ENCODE assay signal across 8 cellular contexts in genomic region chr9:131275332-131276106, GRCh38. TPM values are rescaled to one million over a fixed set of nuclear protein-coding genes. Genes with fewer than 3 reads are reported as not detected.
A peak's percentile ranks its signal among the peaks of the same experiment; 100 is the strongest.
DNase-seq lines count a peak whose midpoint lies in the region; ATAC-seq, FAIRE-seq and TF ChIP-seq lines count a peak whose summit lies in the region.

No MANE protein-coding gene starts in this region.

- no peak overlapping the region for H2BK5ac ChIP-seq in trophoblast cell (ENCODE audit: low read depth, low read length, poor library complexity)

- H3K9me3 ChIP-seq in trophoblast cell (ENCODE audit: insufficient read depth, low read depth, low read length), result no peaks in the 10 kb centered on the region

- no peak overlapping the region for H3K4ac ChIP-seq in trophoblast cell (ENCODE audit: low read depth, low read length)

- no peak overlapping the region for H2AK5ac ChIP-seq in trophoblast cell (ENCODE audit: low read length)

- DNase-seq in NOMO-1 treated with DMSO at 0.1 percent for 48 hours (lab: John Stamatoyannopoulos, UW; ENCODE audit: unreplicated experiment) (peak; percentile 59), trophoblast cell (peak; percentile 67 to 76), HTR-8/SVneo (ENCODE audit: insufficient read length, low spot score) (no peak), NCI-H2171 treated with DMSO at 0.1 percent for 48 hours (lab: John Stamatoyannopoulos, UW) (no peak)
- no peak for DNase-seq in effector memory CD8-positive, alpha-beta T cell

- H3K27me3 ChIP-seq in trophoblast cell (ENCODE audit: insufficient read depth, low read length), result peaks cover 17% of the 10 kb centered on the region

- FAIRE-seq in HTR-8/SVneo (lab: Jason Lieb, UNC), result no peak

- peak overlapping the region; percentile 97 for H3K4me3 Mint-ChIP-seq in effector memory CD8-positive, alpha-beta T cell

- no CpG with 5 or more reads among the region's 30 CpGs for WGBS in trophoblast cell (ENCODE audit: extremely low coverage, insufficient coverage, insufficient read length)

- H3K4me1 ChIP-seq in trophoblast cell (ENCODE audit: control insufficient read depth in 1 of 2, insufficient read depth in 2 of 2, low read length in 2 of 2), result peaks cover 2 to 4% of the 10 kb centered on the region in 2 experiments

- no peak for ATAC-seq in effector memory CD8-positive, alpha-beta T cell (replicated peaks)
- ATAC-seq in HG03432 (IDR thresholded peaks at IDR 0.05; ENCODE audit: unreplicated experiment), result no peak
- ATAC-seq in HG03280 (IDR thresholded peaks at IDR 0.05; ENCODE audit: unreplicated experiment), result no peak

- no peak overlapping the region for H4K8ac ChIP-seq in trophoblast cell (ENCODE audit: low read depth, low read length)

- no peak overlapping the region for H3K9ac ChIP-seq in trophoblast cell (ENCODE audit: low read length)

- no peak overlapping the region for H4K91ac ChIP-seq in trophoblast cell (ENCODE audit: low read depth, low read length)

- H3K4me1 Mint-ChIP-seq in effector memory CD8-positive, alpha-beta T cell (ENCODE audit: low read depth in 2 of 2), result peaks cover 45 to 49% of the 10 kb centered on the region in 2 donors

- H3K27ac ChIP-seq in trophoblast cell (ENCODE audit: low read depth, low read length), result no peak overlapping the region

- no peak overlapping the region for H3K23ac ChIP-seq in trophoblast cell (ENCODE audit: low read length)

- peak; percentile 77 for TF ChIP-seq CTCF in GM12872 (IDR thresholded peaks at IDR 0.05; ENCODE audit: insufficient read depth, low read depth, low read length)

- H3K4me2 ChIP-seq in trophoblast cell (ENCODE audit: low read length), result no peak overlapping the region

- no peak overlapping the region for H3K14ac ChIP-seq in trophoblast cell (ENCODE audit: low read length)

- H2BK12ac ChIP-seq in trophoblast cell (ENCODE audit: low read length), result no peak overlapping the region

- H2AFZ ChIP-seq in trophoblast cell (ENCODE audit: insufficient read depth, low read length, poor library complexity), result no peak overlapping the region

- no peak overlapping the region for H4K12ac ChIP-seq in trophoblast cell (ENCODE audit: low read depth, low read length)

- no peaks in the 10 kb centered on the region for H3K27me3 Mint-ChIP-seq in effector memory CD8-positive, alpha-beta T cell

- no peaks in the 10 kb centered on the region for H3K79me1 ChIP-seq in trophoblast cell (ENCODE audit: low read length)

- H3K9me3 Mint-ChIP-seq in effector memory CD8-positive, alpha-beta T cell, result no peaks in the 10 kb centered on the region

- H3K4me3 ChIP-seq in trophoblast cell (ENCODE audit: low read depth, low read length), result no peak overlapping the region

- no peak overlapping the region for H3K18ac ChIP-seq in trophoblast cell (ENCODE audit: low read length)

- no peaks in the 10 kb centered on the region for H3K36me3 ChIP-seq in trophoblast cell (ENCODE audit: control insufficient read depth in 1 of 2, insufficient read depth in 2 of 2, low read length in 2 of 2)

- peaks cover 55% of the 10 kb centered on the region for H3K36me3 Mint-ChIP-seq in effector memory CD8-positive, alpha-beta T cell (ENCODE audit: insufficient read depth)

- no peak overlapping the region for H2BK120ac ChIP-seq in trophoblast cell (ENCODE audit: insufficient read depth, low read length, poor library complexity)

- no peaks in the 10 kb centered on the region for H3K79me2 ChIP-seq in trophoblast cell (ENCODE audit: control insufficient read depth, insufficient read depth, low read length, poor library complexity)

- peak overlapping the region; percentile 98 for H3K27ac Mint-ChIP-seq in effector memory CD8-positive, alpha-beta T cell

RNA-seq across cellular contexts. Expression of gene FAM78A, which starts 0.8 kb away (rescaled TPM):
- polyA plus RNA-seq in trophoblast cell (2013), result 0.56 and 0.60 TPM in 2 replicates

RNA-seq across cellular contexts. Expression of gene PLPP7, which starts 14.0 kb away (rescaled TPM):
- 0.10 and 0.17 TPM in 2 replicates for polyA plus RNA-seq in trophoblast cell (2013)

Comparison
In these comparisons a context has a peak if more than half of its experiments do, and no peak if none do; other contexts are left out.
1. DNase-seq: peak in NOMO-1 treated with DMSO at 0.1 percent for 48 hours (single experiment) and trophoblast cell (2 of 2); none in effector memory CD8-positive, alpha-beta T cell (0 of 3), HTR-8/SVneo (single experiment) and NCI-H2171 treated with DMSO at 0.1 percent for 48 hours (single experiment).